In genomic region chr1:63537940-63538339, GRCh38 we compare ENCODE assay signal across 10 cellular contexts. TPM values are rescaled to one million over a fixed set of nuclear protein-coding genes. Genes with fewer than 3 reads are reported as not detected.
DNase-seq lines count a peak whose midpoint lies in the region; ATAC-seq, FAIRE-seq and TF ChIP-seq lines count a peak whose summit lies in the region.
"Had no signal": no experiment of that assay in that cellular context is flagged by ENCODE, and none has a peak within 500 bp of the region (broad histone marks: within the 10 kb centered on the region; RNA-seq: fewer than 3 reads in every experiment).

No MANE protein-coding gene starts in this region.

- no peak overlapping the region for H3K27ac Mint-ChIP-seq in immature natural killer cell
- H3K27ac Mint-ChIP-seq: activated CD8-positive, alpha-beta memory T cell treated with anti-CD3 and anti-CD28 coated beads, Interleukin-2, amount 10 ng/mL, durations not matched to agents 7 days and 5 days had no signal

- no peaks in the 10 kb centered on the region for H3K9me3 ChIP-seq in left ventricle myocardium inferior (replicated peaks)
- H3K9me3 ChIP-seq in right cardiac atrium (ENCODE audit: control insufficient read depth, low read length): no peaks in the 10 kb centered on the region
- H3K9me3 ChIP-seq in upper lobe of right lung: no peaks in the 10 kb centered on the region

- intact Hi-C loops in left ventricle myocardium inferior (cut with micrococcal nuclease): no loop called here
- intact Hi-C loops in right cardiac atrium (cut with DNase I): no loop called here
- intact Hi-C loops in upper lobe of right lung (cut with DNase I): no loop called here

- H3K4me3 Mint-ChIP-seq in immature natural killer cell: no peak overlapping the region
- H3K4me3 Mint-ChIP-seq: activated CD8-positive, alpha-beta memory T cell treated with anti-CD3 and anti-CD28 coated beads, Interleukin-2, amount 10 ng/mL, durations not matched to agents 7 days and 5 days had no signal

- H3K27me3 ChIP-seq in left ventricle myocardium inferior (ENCODE audit: low read depth) (no peaks in the 10 kb centered on the region), right cardiac atrium (ENCODE audit: control insufficient read depth, insufficient read depth) (no peaks in the 10 kb centered on the region), upper lobe of right lung (no peaks in the 10 kb centered on the region)

- H3K36me3 Mint-ChIP-seq in immature natural killer cell: peaks cover 0 to 9% (median 5%) of the 10 kb centered on the region in 3 donors

- ATAC-seq in right cardiac atrium: no peak
- no peak for ATAC-seq in upper lobe of right lung
- ATAC-seq in HG03378 (IDR thresholded peaks at IDR 0.05; ENCODE audit: unreplicated experiment): no peak
- ATAC-seq: activated CD8-positive, alpha-beta memory T cell treated with anti-CD3 and anti-CD28 coated beads, Interleukin-2, amount 10 ng/mL, durations not matched to agents 7 days and 5 days had no signal

- H3K4me1 Mint-ChIP-seq in immature natural killer cell: no peaks in the 10 kb centered on the region
- H3K4me1 Mint-ChIP-seq: activated CD8-positive, alpha-beta memory T cell treated with anti-CD3 and anti-CD28 coated beads, Interleukin-2, amount 10 ng/mL, durations not matched to agents 7 days and 5 days had no signal

- H3K4me1 ChIP-seq in left ventricle myocardium inferior: no peaks in the 10 kb centered on the region
- no peaks in the 10 kb centered on the region for H3K4me1 ChIP-seq in right cardiac atrium (ENCODE audit: control insufficient read depth, insufficient read depth, low read length)
- no peaks in the 10 kb centered on the region for H3K4me1 ChIP-seq in upper lobe of right lung

- H3K9me3 Mint-ChIP-seq in immature natural killer cell: no peaks in the 10 kb centered on the region

- H3K27ac ChIP-seq in left ventricle myocardium inferior (replicated peaks) (no peak overlapping the region), right cardiac atrium (ENCODE audit: low read length) (no peak overlapping the region), upper lobe of right lung (no peak overlapping the region)

- H3K36me3 ChIP-seq in left ventricle myocardium inferior (peaks cover 22% of the 10 kb centered on the region), upper lobe of right lung (peaks cover 20% of the 10 kb centered on the region)

- 63% methylated on average over 1 of the region's 1 CpG for WGBS in right cardiac atrium

- FAIRE-seq in RCC 7860 (lab: Jason Lieb, UNC): peak; percentile 87

- H3K4me3 ChIP-seq in left ventricle myocardium inferior (no peak overlapping the region), right cardiac atrium (ENCODE audit: low read length) (no peak overlapping the region), fibroblast of pulmonary artery (replicated peaks; ENCODE audit: low read depth, low read length) (no peak overlapping the region), upper lobe of right lung (no peak overlapping the region)

- no peak for DNase-seq in left ventricle myocardium inferior
- no peak for DNase-seq in right cardiac atrium
- no peak for DNase-seq in RCC 7860 (ENCODE audit: low spot score)
- DNase-seq in fibroblast of pulmonary artery (ENCODE audit: low read depth): peak; percentile 45
- DNase-seq in upper lobe of right lung: no peak
- no peak for DNase-seq in NCI-H774 (lab: John Stamatoyannopoulos, UW)
- DNase-seq in immature natural killer cell: no peak
- DNase-seq: activated CD8-positive, alpha-beta memory T cell treated with anti-CD3 and anti-CD28 coated beads, Interleukin-2, amount 10 ng/mL, durations not matched to agents 7 days and 5 days; NCI-H146 had no signal

- peak; percentile 52 for TF ChIP-seq CTCF in left ventricle myocardium inferior (IDR thresholded peaks at IDR 0.05; ENCODE audit: borderline replicate concordance)
- peak; percentile 40 for TF ChIP-seq CTCF in fibroblast of pulmonary artery (IDR thresholded peaks at IDR 0.05; ENCODE audit: low read length, missing control alignments)
- peak; percentile 51 for TF ChIP-seq CTCF in upper lobe of right lung (IDR thresholded peaks at IDR 0.05)

- H3K27me3 Mint-ChIP-seq in immature natural killer cell (ENCODE audit: low read depth in 3 of 3): no peaks in the 10 kb centered on the region
- H3K27me3 Mint-ChIP-seq: activated CD8-positive, alpha-beta memory T cell treated with anti-CD3 and anti-CD28 coated beads, Interleukin-2, amount 10 ng/mL, durations not matched to agents 7 days and 5 days had no signal

RNA-seq across cellular contexts. Expression of gene EFCAB7, which starts 14.6 kb away (rescaled TPM):
- total RNA-seq in left ventricle myocardium inferior (8.9 TPM), right cardiac atrium (10 to 100 TPM in 3 of 4 donors, 1 to 10 TPM in 1; 6.4 to 16.7 (median 13.0) TPM), upper lobe of right lung (6.0 TPM)
- polyA plus RNA-seq in right cardiac atrium (11.0 TPM), immature natural killer cell (1 to 10 TPM; 2.3 to 5.8 (median 3.7) TPM)

RNA-seq across cellular contexts. Expression of gene ITGB3BP, which starts 14.9 kb away (rescaled TPM):
- total RNA-seq in left ventricle myocardium inferior: 10.9 TPM
- 10 to 100 TPM in 2 of 4 donors, 1 to 10 TPM in 2; 5.7 to 16.7 (median 10.6) TPM for total RNA-seq in right cardiac atrium
- 7.6 TPM for polyA plus RNA-seq in right cardiac atrium
- 18.5 TPM for total RNA-seq in upper lobe of right lung
- 10 to 100 TPM in 2 of 3 donors, 1 to 10 TPM in 1; 7.9 to 24.0 (median 23.5) TPM for polyA plus RNA-seq in immature natural killer cell

RNA-seq across cellular contexts. Expression of gene PGM1, which starts 55.3 kb away (rescaled TPM):
- 280 TPM for total RNA-seq in left ventricle myocardium inferior
- 100 to 1,000 TPM; 220 to 255 (median 232) TPM for total RNA-seq in right cardiac atrium
- polyA plus RNA-seq in right cardiac atrium: 96.2 TPM
- 53.9 TPM for total RNA-seq in upper lobe of right lung
- 100 to 1,000 TPM in 1 of 3 donors, 10 to 100 TPM in 2; 61.6 to 108 (median 67.4) TPM for polyA plus RNA-seq in immature natural killer cell
